Comparison of ENCODE assay signal across 16 cellular contexts in genomic region chr2:197576631-197577030, GRCh38.
A peak's percentile ranks its signal among the peaks of the same experiment; 100 is the strongest.
DNase-seq lines count a peak whose midpoint lies in the region; ATAC-seq and TF ChIP-seq lines count a peak whose summit lies in the region.
"Had no signal": no experiment of that assay in that cellular context is flagged by ENCODE, and none has a peak within 500 bp of the region (broad histone marks: within the 10 kb centered on the region; RNA-seq: fewer than 3 reads in every experiment).

No MANE protein-coding gene starts in this region.

- CTCF ChIA-PET in naive thymus-derived CD4-positive, alpha-beta T cell (lab: Charles Lee), result no interaction called here

- H3K4me3 Mint-ChIP-seq in naive thymus-derived CD4-positive, alpha-beta T cell, result no peak overlapping the region
- H3K4me3 Mint-ChIP-seq: CD4-positive, CD25-positive, alpha-beta regulatory T cell; immature natural killer cell; nephron; WTC11 had no signal

- POLR2A ChIA-PET in naive thymus-derived CD4-positive, alpha-beta T cell (lab: Charles Lee), result no interaction called here

- H3K27me3 Mint-ChIP-seq in naive thymus-derived CD4-positive, alpha-beta T cell, result no peaks in the 10 kb centered on the region
- H3K27me3 Mint-ChIP-seq: CD4-positive, CD25-positive, alpha-beta regulatory T cell had no signal

- in situ Hi-C loops in astrocyte of the cerebellum (cut with HindIII; ENCODE audit: low sequenced_read_pairs), result no loop called here

- peaks cover 4 to 29% (median 9%) of the 10 kb centered on the region in 5 donors for H3K36me3 Mint-ChIP-seq in naive thymus-derived CD4-positive, alpha-beta T cell

- no peaks in the 10 kb centered on the region for H3K4me1 Mint-ChIP-seq in naive thymus-derived CD4-positive, alpha-beta T cell
- H3K4me1 Mint-ChIP-seq: immature natural killer cell, nephron had no signal

- no peak overlapping the region for H3K27ac Mint-ChIP-seq in naive thymus-derived CD4-positive, alpha-beta T cell
- H3K27ac Mint-ChIP-seq: CD4-positive, CD25-positive, alpha-beta regulatory T cell; immature natural killer cell; nephron had no signal

- DNase-seq in GM03348 (ENCODE audit: low spot score), result peak; percentile 61
- DNase-seq in astrocyte of the cerebellum (ENCODE audit: low read depth), result peak; percentile 34
- no peak for DNase-seq in Right ventricle myocardium superior
- DNase-seq in sciatic nerve (ENCODE audit: low spot score), result no peak
- DNase-seq in nucleus accumbens (lab: John Stamatoyannopoulos, UW), result no peak
- no peak for DNase-seq in naive thymus-derived CD4-positive, alpha-beta T cell
- DNase-seq in NCI-H345 treated with DMSO at 0.1 percent for 48 hours (lab: John Stamatoyannopoulos, UW; ENCODE audit: unreplicated experiment), result no peak
- DNase-seq: activated T-cell treated with anti-CD3 and anti-CD28 coated beads for 4 hours; CD4-positive, CD25-positive, alpha-beta regulatory T cell; immature natural killer cell; NCI-H1436 treated with DMSO at 0.1 percent for 48 hours; stimulated activated CD4-positive, alpha-beta T cell treated with anti-CD3 and anti-CD28 coated beads, Interleukin-15, amount 100 ng/mL, for 24 hours had no signal

- H3K4me1 ChIP-seq in naive thymus-derived CD4-positive, alpha-beta T cell (ENCODE audit: control insufficient read depth in 2 of 2, insufficient read depth in 2 of 2, low read length in 2 of 2), result no peaks in the 10 kb centered on the region

- TF ChIP-seq CTCF in astrocyte of the cerebellum (IDR thresholded peaks at IDR 0.05; ENCODE audit: low read depth, low read length, missing control alignments), result no peak

- peaks cover 0 to 31% (median 17%) of the 10 kb centered on the region in 11 donors for H3K9me3 Mint-ChIP-seq in naive thymus-derived CD4-positive, alpha-beta T cell

- H3K9me3 ChIP-seq in naive thymus-derived CD4-positive, alpha-beta T cell (ENCODE audit: control insufficient read depth in 2 of 3, low read length in 3 of 3), result peaks cover 0 to 9% (median 0%) of the 10 kb centered on the region in 3 experiments

- no peaks in the 10 kb centered on the region for H3K27me3 ChIP-seq in naive thymus-derived CD4-positive, alpha-beta T cell (ENCODE audit: control insufficient read depth in 2 of 2, insufficient read depth in 2 of 2, low read length in 2 of 2)

- ATAC-seq in Right ventricle myocardium superior (ENCODE audit: poor library complexity), result peak; percentile 83
- peak; percentile 96 for ATAC-seq in sciatic nerve
- ATAC-seq in naive thymus-derived CD4-positive, alpha-beta T cell, result no peak
- ATAC-seq in HG02678 (IDR thresholded peaks at IDR 0.05; ENCODE audit: unreplicated experiment), result no peak

- no peak overlapping the region for H3K4me3 ChIP-seq in astrocyte of the cerebellum (ENCODE audit: low read depth, low read length)
- H3K4me3 ChIP-seq in naive thymus-derived CD4-positive, alpha-beta T cell (ENCODE audit: low read length), result no peak overlapping the region

- H3K36me3 ChIP-seq in naive thymus-derived CD4-positive, alpha-beta T cell (ENCODE audit: control insufficient read depth in 2 of 3, insufficient read depth in 3 of 3, low read length in 3 of 3), result no peaks in the 10 kb centered on the region

- no peak overlapping the region for H3K27ac ChIP-seq in naive thymus-derived CD4-positive, alpha-beta T cell (ENCODE audit: low read depth, low read length)
- H3K27ac ChIP-seq: epithelial cell of prostate had no signal

- intact Hi-C loops in Right ventricle myocardium superior (cut with DNase I), result no loop called here
- intact Hi-C loops in sciatic nerve (cut with DNase I), result no loop called here
- intact Hi-C loops in naive thymus-derived CD4-positive, alpha-beta T cell (cut with micrococcal nuclease), result no loop called here

Comparison
In these comparisons a context has a peak if more than half of its experiments do, and no peak if none do; other contexts are left out.
1. DNase-seq: peak in GM03348 (single experiment) and astrocyte of the cerebellum (single experiment); none in Right ventricle myocardium superior (single experiment), sciatic nerve (single experiment), nucleus accumbens (0 of 56), naive thymus-derived CD4-positive, alpha-beta T cell (0 of 9) and NCI-H345 treated with DMSO at 0.1 percent for 48 hours (single experiment).
2. ATAC-seq: peak in Right ventricle myocardium superior (single experiment) and sciatic nerve (single experiment); none in naive thymus-derived CD4-positive, alpha-beta T cell (single experiment) and HG02678 (single experiment).